ENCODE assay signal across 22 cellular contexts in the genomic region with DNA sequence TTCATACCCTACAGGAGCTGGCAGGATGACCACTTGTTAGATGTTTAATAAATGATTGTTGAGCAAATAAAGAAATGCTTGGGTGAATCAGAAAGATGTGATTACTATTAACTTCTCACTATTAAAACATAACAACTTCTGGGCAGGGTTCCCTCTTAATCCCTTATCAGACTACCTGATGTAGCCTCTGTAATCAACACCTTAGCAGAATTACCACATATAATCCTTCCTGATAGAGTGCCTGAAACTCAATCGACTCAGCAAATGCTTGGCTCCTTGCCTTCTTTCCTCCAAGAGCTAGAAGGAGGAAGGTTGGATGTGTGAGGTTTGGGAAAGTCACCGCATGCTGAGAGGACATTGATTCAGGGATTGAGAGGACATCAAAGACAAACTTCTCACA. TPM values are rescaled to one million over a fixed set of nuclear protein-coding genes. Genes with fewer than 3 reads are reported as not detected.
"Had no signal": no experiment of that assay in that cellular context is flagged by ENCODE, and none has a peak within 500 bp of the region (broad histone marks: within the 10 kb centered on the region; RNA-seq: fewer than 3 reads in every experiment).

No MANE protein-coding gene starts in this region.

- H3K36me3 ChIP-seq: SJSA1 had no signal

- H3K4me1 ChIP-seq: SJSA1 had no signal

- H3K27ac ChIP-seq: HL-60, SJSA1, SK-N-MC had no signal

- FAIRE-seq: HTR-8/SVneo, RCC 7860 had no signal

- DNase-seq: KBM-7, MV-4-11, NCI-H1048, NCI-H1105, NCI-H1436 treated with DMSO at 0.1 percent for 48 hours, NCI-H1694, NCI-H1930, NCI-H2081, NCI-H2107, NCI-H2227 treated with DMSO at 0.1 percent for 48 hours, NCI-H524, NCI-H526 treated with DMSO at 0.1 percent for 48 hours, NCI-H748 treated with DMSO at 0.1 percent for 48 hours, Right ventricle myocardium superior, SIG-M5 had no signal

- H3K9me3 ChIP-seq: SJSA1 had no signal

- H3K27me3 ChIP-seq: SJSA1 had no signal

- H3K4me3 ChIP-seq: SJSA1, SK-N-MC had no signal

RNA-seq across cellular contexts. Expression of gene DSCAM, which starts 34.8 kb away (rescaled TPM):
- total RNA-seq: LHCN-M2, NCI-H460, Right ventricle myocardium superior, SJSA1 had no signal
